In genomic region chr20:45972500-45973183, GRCh38 we compare ENCODE assay signal across 8 cellular contexts. TPM values are rescaled to one million over a fixed set of nuclear protein-coding genes. Genes with fewer than 3 reads are reported as not detected.
DNase-seq lines count a peak whose midpoint lies in the region; ATAC-seq and TF ChIP-seq lines count a peak whose summit lies in the region.

No MANE protein-coding gene starts in this region.

- peaks cover 1% of the 10 kb centered on the region for H3K27me3 ChIP-seq in AG04450 (ENCODE audit: control insufficient read depth, insufficient read depth, low read length)
- H3K27me3 ChIP-seq in osteoblast (ENCODE audit: insufficient read depth, low read length), result no peaks in the 10 kb centered on the region

- peaks cover 8% of the 10 kb centered on the region for H3K36me3 ChIP-seq in osteoblast (ENCODE audit: insufficient read depth, low read length)

- H3K4me3 ChIP-seq in AG04450 (ENCODE audit: low read depth, low read length) (peak overlapping the region; percentile 62), epithelial cell of esophagus (ENCODE audit: low read length) (peak overlapping the region; percentile 13), osteoblast (ENCODE audit: insufficient read depth, low read length) (peak overlapping the region; percentile 91)

- peaks cover 27% of the 10 kb centered on the region for H4K20me1 ChIP-seq in osteoblast (ENCODE audit: insufficient read depth, low read length)

- no peak for DNase-seq in AG04450 (ENCODE audit: low read depth, low spot score)
- DNase-seq in GM19238 (ENCODE audit: insufficient read length, low spot score), result peak; percentile 94
- DNase-seq in SIG-M5 (lab: John Stamatoyannopoulos, UW), result peak; percentile 60
- DNase-seq in epithelial cell of esophagus (ENCODE audit: low read depth), result peak; percentile 99
- no peak for DNase-seq in osteoblast (ENCODE audit: insufficient read length, low spot score, missing footprints)

- peaks cover 35% of the 10 kb centered on the region for H3K4me1 ChIP-seq in osteoblast (ENCODE audit: insufficient read depth, low read length)

- peak overlapping the region; percentile 97 for H3K4me2 ChIP-seq in osteoblast (ENCODE audit: insufficient read depth, low read length)

- POLR2A ChIA-PET in AG04450 (lab: Yijun Ruan, JAX), result interaction anchor here (0.6 to 1.3 kb wide), 4 partner anchors 18 to 392 kb away, joined by 3 to 6 read pairs (median 4); partner anchors contain the start of gene PCIF1

- TF ChIP-seq CTCF in AG04450 (IDR thresholded peaks at IDR 0.05; ENCODE audit: low read depth, low read length), result no peak
- TF ChIP-seq CTCF in epithelial cell of esophagus (IDR thresholded peaks at IDR 0.05; ENCODE audit: insufficient read depth, low read depth, low read length, missing control alignments), result no peak
- no peak for TF ChIP-seq CTCF in osteoblast (IDR thresholded peaks at IDR 0.05; ENCODE audit: extremely low read depth, low read depth, low read length)

- no peak for ATAC-seq in HG02884 (IDR thresholded peaks at IDR 0.05; ENCODE audit: unreplicated experiment)
- ATAC-seq in GM19035 (IDR thresholded peaks at IDR 0.05; ENCODE audit: unreplicated experiment), result no peak
- no peak for ATAC-seq in HG03354 (IDR thresholded peaks at IDR 0.05; ENCODE audit: poor library complexity, severe bottlenecking, unreplicated experiment)

- H3K9me3 ChIP-seq in AG04450 (ENCODE audit: control insufficient read depth, insufficient read depth, low read length) (peaks cover 4% of the 10 kb centered on the region; the same call in 1 of the 2 replicates), osteoblast (ENCODE audit: low read depth, low read length) (no peaks in the 10 kb centered on the region)

- H3K27ac ChIP-seq in AG04450 (ENCODE audit: low read depth, low read length) (peak overlapping the region; percentile 100), osteoblast (ENCODE audit: low read depth, low read length) (peak overlapping the region; percentile 100)

- CTCF ChIA-PET in AG04450 (lab: Charles Lee), result interaction anchor here (0.6 to 5.1 kb wide), 3 partner anchors 15 to 202 kb away, joined by 3 to 26 read pairs (median 3); no protein-coding TSS in a partner anchor

- H2AFZ ChIP-seq in osteoblast (ENCODE audit: low read length), result peak overlapping the region; percentile 86

- H3K79me2 ChIP-seq in osteoblast (ENCODE audit: insufficient read depth, low read length), result peaks cover 34% of the 10 kb centered on the region

RNA-seq across cellular contexts. Expression of gene ZNF335, which starts 0.6 kb away (rescaled TPM):
- polyA plus RNA-seq in AG04450 (2011; rRNA removed), result 5.5 and 7.6 TPM in 2 replicates
- 18.8 and 19.3 TPM in 2 replicates for polyA minus RNA-seq in AG04450 (2011; rRNA and poly(A)+ RNA removed)
- total RNA-seq in osteoblast, result 18.3 and 20.3 TPM in 2 replicates

RNA-seq across cellular contexts. Expression of gene MMP9, which starts 36.1 kb away (rescaled TPM):
- polyA plus RNA-seq in AG04450 (2011; rRNA removed), result not detected in 2 replicates
- not detected in 2 replicates for polyA minus RNA-seq in AG04450 (2011; rRNA and poly(A)+ RNA removed)
- total RNA-seq in osteoblast, result 0.29 and 2.5 TPM in 2 replicates

RNA-seq across cellular contexts. Expression of gene PCIF1, which starts 38.2 kb away (rescaled TPM):
- polyA plus RNA-seq in AG04450 (2011; rRNA removed), result 11.5 and 14.6 TPM in 2 replicates
- polyA minus RNA-seq in AG04450 (2011; rRNA and poly(A)+ RNA removed), result 19.7 and 24.9 TPM in 2 replicates
- 12.7 and 14.4 TPM in 2 replicates for total RNA-seq in osteoblast

RNA-seq across cellular contexts. Expression of gene SLC12A5, which starts 56.4 kb away (rescaled TPM):
- polyA plus RNA-seq in AG04450 (2011; rRNA removed), result 0.55 and 1.7 TPM in 2 replicates
- 0.13 and 1.3 TPM in 2 replicates for polyA minus RNA-seq in AG04450 (2011; rRNA and poly(A)+ RNA removed)
- total RNA-seq in osteoblast, result under 0.01 TPM in 2 replicates

Comparison
In these comparisons a context has a peak if more than half of its experiments do, and no peak if none do; other contexts are left out.
1. DNase-seq: peak in GM19238 (single experiment), SIG-M5 (single experiment) and epithelial cell of esophagus (single experiment); none in AG04450 (single experiment) and osteoblast (single experiment).
2. H3K4me3 ChIP-seq: peak in every context shown above with its lines; median percentile 91 in osteoblast; 62 in AG04450; 13 in epithelial cell of esophagus.